In the genomic region with DNA sequence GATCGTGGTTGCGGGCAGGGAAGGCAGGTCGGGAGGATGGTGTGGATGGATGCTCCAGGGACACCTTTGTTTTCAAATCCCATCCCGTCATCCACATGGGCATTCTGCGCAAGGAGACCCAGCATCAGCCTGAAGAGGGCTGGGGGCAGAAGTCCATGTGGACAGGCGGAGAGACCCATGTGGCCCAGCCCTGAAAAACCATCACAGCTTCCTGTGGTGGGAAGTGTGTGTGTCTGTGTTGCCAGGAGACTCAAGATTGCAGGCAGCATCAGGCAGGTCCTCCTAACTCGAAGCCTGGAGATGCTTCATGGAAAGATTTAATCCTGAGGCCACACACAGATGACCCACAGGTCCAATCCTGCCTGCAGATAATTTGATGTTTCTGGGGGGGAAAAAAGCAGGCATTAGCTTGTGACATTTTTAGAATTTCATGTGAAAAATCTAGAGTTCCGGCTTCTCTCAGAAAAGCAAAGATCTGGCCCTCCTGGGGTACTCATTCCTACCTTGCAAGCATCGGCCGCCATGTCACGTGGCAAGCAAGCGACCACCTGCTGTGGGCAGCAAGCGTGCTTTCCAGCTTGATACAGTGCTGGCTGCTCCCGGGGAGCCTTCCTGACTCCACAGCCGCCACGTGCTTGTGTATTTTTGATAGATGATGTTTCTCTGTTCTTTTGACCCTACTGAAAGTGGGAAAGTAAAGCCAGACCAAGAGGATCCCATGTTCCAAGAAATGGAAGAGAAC, we compare ENCODE assay signal across 19 cellular contexts. TPM values are rescaled to one million over a fixed set of nuclear protein-coding genes. Genes with fewer than 3 reads are reported as not detected.
DNase-seq lines count a peak whose midpoint lies in the region; ATAC-seq, FAIRE-seq and TF ChIP-seq lines count a peak whose summit lies in the region.
"Had no signal": no experiment of that assay in that cellular context is flagged by ENCODE, and none has a peak within 500 bp of the region (broad histone marks: within the 10 kb centered on the region; RNA-seq: fewer than 3 reads in every experiment).

No MANE protein-coding gene starts in this region.

- no peak for TF ChIP-seq POLR2A in GM12878 (IDR thresholded peaks at IDR 0.05; ENCODE audit: low read depth, low read length)

- BruUV-seq in GM12878 (replicated peaks; lab: Mats Ljungman, UMichigan) = TSS peak; percentile 33

- peak overlapping the region; percentile 41; the same call in 1 of the 2 replicates for H3K4me3 ChIP-seq in GM12878
- no peak overlapping the region for H3K4me3 ChIP-seq in neural progenitor cell

- TF ChIP-seq EP300 in GM12878 (IDR thresholded peaks at IDR 0.05; ENCODE audit: borderline replicate concordance in 1 of 2, control insufficient read depth in 1 of 2, low read depth in 2 of 2, low read length in 2 of 2) = no peak

- H3K4me2 ChIP-seq in GM12878 (ENCODE audit: control insufficient read depth, insufficient read depth) = peak overlapping the region; percentile 71
- no peak overlapping the region for H3K4me2 ChIP-seq in neural progenitor cell
- H3K4me2 ChIP-seq: SK-N-SH had no signal

- peaks cover 7% of the 10 kb centered on the region for H3K36me3 Mint-ChIP-seq in neural progenitor cell

- CTCF ChIA-PET in GM12878 (lab: Yijun Ruan, JAX) = interaction anchor here (1.2 to 4.7 kb wide), 9 partner anchors 21 to 489 kb away, joined by 3 to 47 read pairs (median 6); partner anchors contain the start of genes ADNP and BCAS4

- FAIRE-seq in GM12878 (lab: Jason Lieb, UNC) = no peak

- H3K4me3 Mint-ChIP-seq in neural progenitor cell = no peak overlapping the region

- no peaks in the 10 kb centered on the region for H3K9me3 Mint-ChIP-seq in neural progenitor cell

- no peak for TF ChIP-seq CTCF in GM12878 (IDR thresholded peaks at IDR 0.05 in 2 of 3, conservative IDR thresholded peaks at IDR 0.05 in 1 of 3; ENCODE audit: control insufficient read depth in 2 of 3, extremely low read depth in 1 of 3, insufficient read depth in 1 of 3, low read depth in 3 of 3, low read length in 3 of 3)
- TF ChIP-seq CTCF in neural progenitor cell (IDR thresholded peaks at IDR 0.05) = no peak

- H3K27ac ChIP-seq in GM12878 (ENCODE audit: control insufficient read depth, insufficient read depth) = peak overlapping the region; percentile 92
- H3K27ac ChIP-seq in neural progenitor cell = no peak overlapping the region
- H3K27ac ChIP-seq: brain microvascular endothelial cell, neutrophil had no signal

- H3K9ac ChIP-seq in GM12878 (ENCODE audit: control insufficient read depth, insufficient read depth, low read length) (peak overlapping the region; percentile 72), neural progenitor cell (no peak overlapping the region)
- H3K9ac ChIP-seq: SK-N-SH had no signal

- DNase-seq in G401 (ENCODE audit: low spot score) = peak; percentile 28
- DNase-seq in NCI-H2227 treated with DMSO at 0.1 percent for 48 hours (lab: John Stamatoyannopoulos, UW) = peak; percentile 14
- no peak for DNase-seq in GM12878 (ENCODE audit: low read depth, low spot score)
- DNase-seq in neural progenitor cell (ENCODE audit: low spot score) = peak; percentile 40
- no peak for DNase-seq in anterior cingulate cortex (lab: John Stamatoyannopoulos, UW)
- DNase-seq in RKO (ENCODE audit: low spot score) = no peak
- DNase-seq: brain microvascular endothelial cell; cortex of kidney; glutamatergic neuron; NCI-H2029 treated with DMSO at 0.1 percent for 48 hours; NCI-H510A treated with DMSO at 0.1 percent for 48 hours; RPMI8226; SK-N-SH; stimulated activated CD4-positive, alpha-beta T cell treated with anti-CD3 and anti-CD28 coated beads, Interleukin-4, amount 100 ng/mL, for 24 hours; T1000 had no signal

- H3K79me2 ChIP-seq in GM12878 (ENCODE audit: control insufficient read depth, insufficient read depth, low read length) (peaks cover 52% of the 10 kb centered on the region), neural progenitor cell (ENCODE audit: low read depth) (no peaks in the 10 kb centered on the region)

- intact Hi-C loops in GM12878 (cut with micrococcal nuclease; ENCODE audit: unreplicated experiment) = no loop called here

- 64% methylated on average over 16 of the region's 16 CpGs for WGBS in GM12878 (ENCODE audit: insufficient coverage, insufficient replicate concordance, low lambda C conversion rate, missing lambda C conversion rate)

- H3K27me3 ChIP-seq in GM12878 (replicated peaks in 1 of 2; ENCODE audit: control insufficient read depth in 2 of 2, insufficient read depth in 2 of 2, low read length in 1 of 2) = no peaks in the 10 kb centered on the region
- H3K27me3 ChIP-seq in neural progenitor cell = no peaks in the 10 kb centered on the region
- H3K27me3 ChIP-seq: brain microvascular endothelial cell, neutrophil had no signal

- no peak overlapping the region for H3K27ac Mint-ChIP-seq in neural progenitor cell

- H4K20me1 ChIP-seq in GM12878 (ENCODE audit: control insufficient read depth, insufficient read depth) (no peaks in the 10 kb centered on the region), neural progenitor cell (ENCODE audit: low read depth) (no peaks in the 10 kb centered on the region)

- peaks cover 3% of the 10 kb centered on the region for H3K27me3 Mint-ChIP-seq in neural progenitor cell (ENCODE audit: insufficient read depth, low read depth)

- SMC1A ChIA-PET in GM12878 (lab: Charles Lee; ENCODE audit: uncharacterized antibody, unreplicated experiment) = interaction anchor here (1.0 to 2.8 kb wide), 7 partner anchors 11 to 110 kb away, joined by 3 to 16 read pairs (median 8); partner anchors contain the start of genes ADNP and BCAS4

- H2AFZ ChIP-seq in GM12878 (ENCODE audit: control insufficient read depth, low read depth, low read length) (no peak overlapping the region), neural progenitor cell (replicated peaks) (no peak overlapping the region)

- H3K4me1 Mint-ChIP-seq in neural progenitor cell = peaks cover 18% of the 10 kb centered on the region

- TF ChIP-seq RAD21 in GM12878 (IDR thresholded peaks at IDR 0.05; ENCODE audit: insufficient read depth, low read depth, low read length) = no peak

- POLR2A ChIA-PET in GM12878 (lab: Charles Lee) = interaction anchor here (0.6 to 1.8 kb wide), 5 partner anchors 11 to 108 kb away, joined by 3 to 6 read pairs (median 4); no protein-coding TSS in a partner anchor

- ATAC-seq in GM12878 = no peak
- no peak for ATAC-seq in HG02759 (IDR thresholded peaks at IDR 0.05; ENCODE audit: unreplicated experiment)
- no peak for ATAC-seq in HG03135 (IDR thresholded peaks at IDR 0.05; ENCODE audit: unreplicated experiment)
- ATAC-seq: activated CD4-positive, CD25-positive, alpha-beta regulatory T cell treated with anti-CD3 and anti-CD28 coated beads, Interleukin-2, amount 50 U/mL, for 24 hours had no signal

- peaks cover 67% of the 10 kb centered on the region for H3K4me1 ChIP-seq in GM12878 (ENCODE audit: control insufficient read depth, insufficient read depth, low read length)
- no peaks in the 10 kb centered on the region for H3K4me1 ChIP-seq in neural progenitor cell

- H3F3A ChIP-seq in neural progenitor cell (ENCODE audit: low read depth) = peaks cover 13% of the 10 kb centered on the region

- in situ Hi-C loops in G401 (cut with HindIII; ENCODE audit: low sequenced_read_pairs) = no loop called here
- in situ Hi-C loops in GM12878 (cut with MboI) = loop anchor here (25.0 kb wide), 1 partner anchor 1367 kb away; the partner anchor contains the start of gene ZFP64

- RAD21 ChIA-PET in GM12878 (lab: Charles Lee; ENCODE audit: unreplicated experiment) = interaction anchor here (1.2 to 3.9 kb wide), 9 partner anchors 17 to 110 kb away, joined by 3 to 33 read pairs (median 7); partner anchors contain the start of genes ADNP and BCAS4

- H3K9me3 ChIP-seq in GM12878 (replicated peaks; ENCODE audit: control insufficient read depth, insufficient read depth, low read length) = no peaks in the 10 kb centered on the region
- no peaks in the 10 kb centered on the region for H3K9me3 ChIP-seq in neural progenitor cell (ENCODE audit: low read depth)
- H3K9me3 ChIP-seq: neutrophil, SK-N-SH had no signal

- H3K36me3 ChIP-seq in GM12878 (ENCODE audit: control insufficient read depth in 2 of 2, insufficient read depth in 2 of 2, low read length in 1 of 2) (peaks cover 8 to 20% of the 10 kb centered on the region in 2 experiments), neural progenitor cell (no peaks in the 10 kb centered on the region)
- H3K36me3 ChIP-seq: brain microvascular endothelial cell, neutrophil had no signal

TF ChIP-seq in GM12878, 131 proteins besides CTCF, POLR2A, EP300 and RAD21:
- TF ChIP-seq, protein P1, sequence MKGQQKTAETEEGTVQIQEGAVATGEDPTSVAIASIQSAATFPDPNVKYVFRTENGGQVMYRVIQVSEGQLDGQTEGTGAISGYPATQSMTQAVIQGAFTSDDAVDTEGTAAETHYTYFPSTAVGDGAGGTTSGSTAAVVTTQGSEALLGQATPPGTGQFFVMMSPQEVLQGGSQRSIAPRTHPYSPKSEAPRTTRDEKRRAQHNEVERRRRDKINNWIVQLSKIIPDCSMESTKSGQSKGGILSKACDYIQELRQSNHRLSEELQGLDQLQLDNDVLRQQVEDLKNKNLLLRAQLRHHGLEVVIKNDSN (IDR thresholded peaks at IDR 0.05; ENCODE audit: borderline replicate concordance, extremely low read length, insufficient read depth, low read depth, low read length) = peak; percentile 66
- no peak for TF ChIP-seq ZNF217 (IDR thresholded peaks at IDR 0.05)
TF ChIP-seq in GM12878: peak in this region for 1.

RNA-seq across cellular contexts. Expression of gene BCAS4, which starts 25.8 kb away (rescaled TPM):
- 20.7 and 32.2 TPM in 2 replicates for total RNA-seq in G401 (2014; rRNA removed; shearing (Covaris generic))
- total RNA-seq in GM12878 (2013; cell fraction: nucleolus; rRNA removed) = 33.2 and 41.2 TPM in 2 replicates
- total RNA-seq in GM12878 (2014; rRNA removed) = 196 and 212 TPM in 2 replicates
- 30.7 and 40.4 TPM in 2 replicates for total RNA-seq in GM12878 (2014; rRNA removed; fragmentation: Illumina TruSeq; extraction: Trizol)
- 84.3 and 90.1 TPM in 2 replicates for total RNA-seq in GM12878 (2021)
- 197 TPM for polyA plus RNA-seq in GM12878 (2011; ENCODE audit: low read depth)
- 21.8 and 31.5 TPM in 2 replicates for polyA plus RNA-seq in GM12878 (2011; rRNA removed)
- 28.9 and 69.9 TPM in 2 replicates for polyA plus RNA-seq in GM12878 (2011; cell fraction: cytosol; rRNA removed)
- 43.0 and 45.6 TPM in 2 replicates for polyA plus RNA-seq in GM12878 (2011; cell fraction: nucleus; rRNA removed)
- 87.8 and 101 TPM in 2 replicates for polyA plus RNA-seq in GM12878 (2012)
- polyA plus RNA-seq in GM12878 (2014; fragmentation: Illumina TruSeq; extraction: Trizol) = 19.5 and 30.1 TPM in 2 replicates
- 10 to 100 TPM; 14.8 to 34.2 TPM for polyA plus RNA-seq in GM12878 (2014; fragmentation: Nextera tagmentation; extraction: Ambion mirVana)
- polyA plus RNA-seq in GM12878 (2014; rRNA removed) = 214 and 266 TPM in 2 replicates
- 100 to 1,000 TPM; 127 to 132 TPM for polyA plus RNA-seq in GM12878 (2016; fragmentation: Nextera tagmentation; extraction: Ambion mirVana)
- polyA minus RNA-seq in GM12878 (2011; rRNA and poly(A)+ RNA removed) = 13.5 and 16.0 TPM in 2 replicates
- 5.9 and 7.5 TPM in 2 replicates for polyA minus RNA-seq in GM12878 (2011; cell fraction: cytosol; rRNA and poly(A)+ RNA removed)
- polyA minus RNA-seq in GM12878 (2011; cell fraction: nucleus; rRNA and poly(A)+ RNA removed) = 13.7 and 22.7 TPM in 2 replicates
- 15.3 and 24.1 TPM in 2 replicates for total RNA-seq in neural progenitor cell (ENCODE audit: low replicate concordance)

Comparison
In these comparisons a context has a peak if more than half of its experiments do, and no peak if none do; other contexts are left out.
1. DNase-seq: peak in G401 (single experiment), NCI-H2227 treated with DMSO at 0.1 percent for 48 hours (single experiment) and neural progenitor cell (single experiment); none in GM12878 (single experiment), anterior cingulate cortex (0 of 58) and RKO (single experiment).